Comparison of ENCODE assay signal across 9 cellular contexts in genomic region chr13:100100115-100100879, GRCh38. TPM values are rescaled to one million over a fixed set of nuclear protein-coding genes. Genes with fewer than 3 reads are reported as not detected.
DNase-seq lines count a peak whose midpoint lies in the region; ATAC-seq and TF ChIP-seq lines count a peak whose summit lies in the region.
"Had no signal": no experiment of that assay in that cellular context is flagged by ENCODE, and none has a peak within 500 bp of the region (broad histone marks: within the 10 kb centered on the region; RNA-seq: fewer than 3 reads in every experiment).

No MANE protein-coding gene starts in this region.

- no peak for TF ChIP-seq CTCF in body of pancreas (IDR thresholded peaks at IDR 0.05)

- intact Hi-C loops in body of pancreas (cut with DNase I): no loop called here

- no peak overlapping the region for H3K4me3 ChIP-seq in body of pancreas

- DNase-seq in HPDE6-E6E7 (ENCODE audit: extremely low spot score) (peak; percentile 43), body of pancreas (peak; percentile 54 to 77 (median 60)), kidney glomerular epithelial cell (lab: John Stamatoyannopoulos, UW) (peak; percentile 61), stromal cell of bone marrow (ENCODE audit: low read depth) (peak; percentile 59), cortex of kidney (lab: John Stamatoyannopoulos, UW) (no peak), ecto neural progenitor cell (ENCODE audit: low spot score) (no peak), islet precursor cell (no peak)

- H3K36me3 ChIP-seq in body of pancreas (replicated peaks in 1 of 2; ENCODE audit: insufficient read depth in 1 of 2, low read depth in 2 of 2): no peaks in the 10 kb centered on the region

- TF ChIP-seq POLR2A in body of pancreas (IDR thresholded peaks at IDR 0.05): peak in 1 of 3 donors; percentile 8

- H3K9me3 ChIP-seq in body of pancreas: no peaks in the 10 kb centered on the region

- no peaks in the 10 kb centered on the region for H3K27me3 ChIP-seq in body of pancreas

- peak overlapping the region; percentile 60 to 75 (median 70) for H3K27ac ChIP-seq in body of pancreas
- H3K27ac ChIP-seq: KMS-11 had no signal

- WGBS in body of pancreas, 2 donors: 40% methylated on average over 10 of the region's 10 CpGs

- ATAC-seq in body of pancreas (peak; percentile 85), GM21390 (IDR thresholded peaks at IDR 0.05; ENCODE audit: unreplicated experiment) (no peak)

- peaks cover 56% of the 10 kb centered on the region for H3K4me1 ChIP-seq in body of pancreas

RNA-seq across cellular contexts. Expression of gene PCCA, which starts 11.4 kb away (rescaled TPM):
- 10 to 100 TPM; 45.2 to 46.2 TPM for total RNA-seq in body of pancreas

Comparison
In these comparisons a context has a peak if more than half of its experiments do, and no peak if none do; other contexts are left out.
1. DNase-seq: peak in HPDE6-E6E7 (single experiment), body of pancreas (4 of 4), kidney glomerular epithelial cell (single experiment) and stromal cell of bone marrow (single experiment); none in cortex of kidney (single experiment), ecto neural progenitor cell (single experiment) and islet precursor cell (single experiment).